In the genomic region with DNA sequence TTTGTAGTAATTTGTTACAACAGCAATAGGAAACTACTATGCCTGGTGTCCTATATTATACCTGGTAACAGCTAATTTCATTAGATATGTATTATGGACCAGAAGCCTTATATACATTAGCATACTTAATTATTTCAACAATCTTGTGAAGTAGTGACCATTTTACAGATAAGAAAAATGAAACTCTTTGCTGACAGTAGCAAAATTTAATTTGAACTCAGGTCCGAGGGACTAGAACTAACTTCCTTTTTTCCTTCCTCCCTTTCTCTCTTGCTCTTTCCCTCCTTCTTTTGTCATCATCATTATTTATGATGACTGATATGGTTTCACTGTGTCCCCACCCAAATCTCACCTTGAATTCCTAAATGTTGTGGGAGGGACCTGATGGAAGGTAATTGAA, we compare ENCODE assay signal across 27 cellular contexts.
"Had no signal": no experiment of that assay in that cellular context is flagged by ENCODE, and none has a peak within 500 bp of the region (broad histone marks: within the 10 kb centered on the region; RNA-seq: fewer than 3 reads in every experiment).

No MANE protein-coding gene starts in this region.

- H3K36me3 ChIP-seq: ascending aorta, cardiac muscle cell had no signal

- DNase-seq: activated B cell treated with CpG ODN at 0.5 μM for 24 hours; activated CD4-positive, alpha-beta memory T cell treated with anti-CD3 and anti-CD28 coated beads for 36 hours; activated CD4-positive, alpha-beta T cell treated with anti-CD3 and anti-CD28 coated beads for 4 hours; activated CD4-positive, alpha-beta T cell treated with anti-CD3 and anti-CD28 coated beads, Interleukin-2, amount 50 U/mL, for 1 hour; activated CD4-positive, alpha-beta T cell treated with anti-CD3 and anti-CD28 coated beads, Interleukin-2, amount 50 U/mL, for 4 hours; activated CD4-positive, CD25-positive, alpha-beta regulatory T cell treated with anti-CD3 and anti-CD28 coated beads, Interleukin-2, amount 50 U/mL, for 72 hours; activated CD8-positive, alpha-beta memory T cell treated with anti-CD3 and anti-CD28 coated beads, Interleukin-2, amount 50 U/mL, for 4 hours; activated CD8-positive, alpha-beta T cell treated with anti-CD3 and anti-CD28 coated beads for 36 hours; activated effector memory CD4-positive, alpha-beta T cell treated with Interleukin-2 at 50 U/mL for 16 hours; activated gamma-delta T cell; activated naive CD4-positive, alpha-beta T cell treated with anti-CD3 and anti-CD28 coated beads, Interleukin-2, amount 10 ng/mL, durations not matched to agents 7 days and 5 days; activated naive CD4-positive, alpha-beta T cell treated with Interleukin-2 at 50 U/mL for 16 hours; activated naive CD8-positive, alpha-beta T cell treated with anti-CD3 and anti-CD28 coated beads, Interleukin-2, amount 10 ng/mL, durations not matched to agents 7 days and 5 days; activated naive CD8-positive, alpha-beta T cell treated with anti-CD3 and anti-CD28 coated beads, Interleukin-2, amount 50 U/mL, for 24 hours; activated T-cell treated with anti-CD3 and anti-CD28 coated beads, Interleukin-2, amount 50 U/mL, for 24 hours; activated T-cell treated with anti-CD3 and anti-CD28 coated beads, Interleukin-2, amount 50 U/mL, for 48 hours; amygdala; anterior cingulate cortex; central memory CD4-positive, alpha-beta T cell; T-helper 1 cell; T-helper 2 cell; T-helper 9 cell had no signal

- FAIRE-seq: bronchial epithelial cell, TTC549 had no signal

- H3K4me1 ChIP-seq: ascending aorta had no signal

- ATAC-seq: activated CD8-positive, alpha-beta T cell treated with anti-CD3 and anti-CD28 coated beads for 36 hours; activated naive CD8-positive, alpha-beta T cell treated with anti-CD3 and anti-CD28 coated beads, Interleukin-2, amount 50 U/mL, for 24 hours had no signal

- H3K27ac ChIP-seq: ascending aorta, cardiac muscle cell, VCaP had no signal

- H3K4me3 ChIP-seq: ascending aorta, cardiac muscle cell had no signal

- H3K27me3 ChIP-seq: ascending aorta, cardiac muscle cell had no signal

- H3K9me3 ChIP-seq: ascending aorta had no signal
